ENCODE assay signal across 14 cellular contexts in genomic region chr7:16652888-16653287, GRCh38. TPM values are rescaled to one million over a fixed set of nuclear protein-coding genes. Genes with fewer than 3 reads are reported as not detected.
DNase-seq lines count a peak whose midpoint lies in the region; ATAC-seq and TF ChIP-seq lines count a peak whose summit lies in the region.
"Had no signal": no experiment of that assay in that cellular context is flagged by ENCODE, and none has a peak within 500 bp of the region (broad histone marks: within the 10 kb centered on the region; RNA-seq: fewer than 3 reads in every experiment).

No MANE protein-coding gene starts in this region.

- POLR2A ChIA-PET in RWPE1 (lab: Yijun Ruan, JAX; ENCODE audit: low non-redundant PET) = no interaction called here
- POLR2A ChIA-PET in activated CD4-positive, alpha-beta T cell treated with anti-CD3 and anti-CD28 coated beads, Interleukin-2, amount 10 ng/mL, durations not matched to agents 7 days and 5 days (lab: Charles Lee) = no interaction called here

- H3K9me3 ChIP-seq in lung (ENCODE audit: control insufficient read depth in 2 of 2, insufficient read depth in 1 of 2, low read length in 1 of 2) = no peaks in the 10 kb centered on the region
- H3K9me3 ChIP-seq: BLaER1 had no signal

- 63 to 64% methylated on average over 2 of the region's 2 CpGs for WGBS in lung, 2 donors

- no peaks in the 10 kb centered on the region for H3K27me3 ChIP-seq in lung (ENCODE audit: control insufficient read depth, insufficient read depth)
- H3K27me3 ChIP-seq: BLaER1 had no signal

- no peak overlapping the region for H3K27ac Mint-ChIP-seq in activated CD4-positive, alpha-beta T cell treated with anti-CD3 and anti-CD28 coated beads, Interleukin-2, amount 10 ng/mL, durations not matched to agents 7 days and 5 days
- H3K27ac Mint-ChIP-seq: stimulated activated naive B cell treated with anti-CD40 and anti-IgM and Interleukin-4, amounts not matched to agents 10 μg/mL and 1 μg/mL and 100 μg/mL, for 72 hours had no signal

- DNase-seq in DMS153 treated with DMSO at 0.1 percent for 48 hours (lab: John Stamatoyannopoulos, UW; ENCODE audit: unreplicated experiment) (peak; percentile 33), NCI-H1105 treated with DMSO at 0.1 percent for 48 hours (lab: John Stamatoyannopoulos, UW) (peak; percentile 98), RWPE1 (ENCODE audit: low spot score) (peak; percentile 62), lung (ENCODE audit: low spot score) (peak; percentile 53), cortex of kidney (lab: John Stamatoyannopoulos, UW) (no peak)
- DNase-seq in activated CD4-positive, CD25-positive, alpha-beta regulatory T cell treated with anti-CD3 and anti-CD28 coated beads, Interleukin-2, amount 50 U/mL, for 72 hours = no peak
- DNase-seq in stimulated activated CD4-positive, alpha-beta T cell treated with anti-CD3 and anti-CD28 coated beads, Interleukin-2, amount 100 ng/mL, for 24 hours = no peak
- DNase-seq in activated CD4-positive, alpha-beta T cell treated with anti-CD3 and anti-CD28 coated beads, Interleukin-2, amount 10 ng/mL, durations not matched to agents 7 days and 5 days = no peak
- DNase-seq: activated CD8-positive, alpha-beta memory T cell treated with anti-CD3 and anti-CD28 coated beads, Interleukin-2, amount 50 U/mL, for 48 hours; amniotic stem cell; nucleus accumbens; stimulated activated CD4-positive, alpha-beta T cell treated with anti-CD3 and anti-CD28 coated beads, Interleukin-1b, Interleukin-23, amount 100 ng/mL, for 48 hours; stimulated activated naive B cell treated with anti-CD40 and anti-IgM and Interleukin-4, amounts not matched to agents 10 μg/mL and 1 μg/mL and 100 μg/mL, for 72 hours had no signal

- no peaks in the 10 kb centered on the region for H3K36me3 ChIP-seq in lung (ENCODE audit: control insufficient read depth in 2 of 2, insufficient read depth in 2 of 2, low read length in 2 of 2)

- ATAC-seq in lung (ENCODE audit: insufficient read depth, low FRiP score) = no peak
- ATAC-seq: stimulated activated naive B cell treated with anti-CD40 and anti-IgM and Interleukin-4, amounts not matched to agents 10 μg/mL and 1 μg/mL and 100 μg/mL, for 72 hours had no signal

- no peaks in the 10 kb centered on the region for H3K9me3 Mint-ChIP-seq in activated CD4-positive, alpha-beta T cell treated with anti-CD3 and anti-CD28 coated beads, Interleukin-2, amount 10 ng/mL, durations not matched to agents 7 days and 5 days
- H3K9me3 Mint-ChIP-seq: stimulated activated naive B cell treated with anti-CD40 and anti-IgM and Interleukin-4, amounts not matched to agents 10 μg/mL and 1 μg/mL and 100 μg/mL, for 72 hours had no signal

- H3K4me3 ChIP-seq in lung = no peak overlapping the region
- H3K4me3 ChIP-seq: BLaER1 had no signal

- H3K27me3 Mint-ChIP-seq in activated CD4-positive, alpha-beta T cell treated with anti-CD3 and anti-CD28 coated beads, Interleukin-2, amount 10 ng/mL, durations not matched to agents 7 days and 5 days = no peaks in the 10 kb centered on the region
- H3K27me3 Mint-ChIP-seq: stimulated activated naive B cell treated with anti-CD40 and anti-IgM and Interleukin-4, amounts not matched to agents 10 μg/mL and 1 μg/mL and 100 μg/mL, for 72 hours had no signal

- H3K4me3 Mint-ChIP-seq in activated CD4-positive, alpha-beta T cell treated with anti-CD3 and anti-CD28 coated beads, Interleukin-2, amount 10 ng/mL, durations not matched to agents 7 days and 5 days = no peak overlapping the region
- H3K4me3 Mint-ChIP-seq: stimulated activated naive B cell treated with anti-CD40 and anti-IgM and Interleukin-4, amounts not matched to agents 10 μg/mL and 1 μg/mL and 100 μg/mL, for 72 hours had no signal

- peaks cover 4 to 28% of the 10 kb centered on the region in 2 donors for H3K4me1 ChIP-seq in lung (ENCODE audit: control insufficient read depth in 2 of 2, insufficient read depth in 2 of 2, low read length in 2 of 2)

- peaks cover 29% of the 10 kb centered on the region for H3K36me3 Mint-ChIP-seq in activated CD4-positive, alpha-beta T cell treated with anti-CD3 and anti-CD28 coated beads, Interleukin-2, amount 10 ng/mL, durations not matched to agents 7 days and 5 days (ENCODE audit: low read depth)

- peak overlapping the region; percentile 72 for H3K27ac ChIP-seq in RWPE1
- peak overlapping the region in 1 of 2 donors; percentile 63 for H3K27ac ChIP-seq in lung (ENCODE audit: low read depth in 1 of 2, low read length in 1 of 2)
- H3K27ac ChIP-seq: BLaER1 had no signal

- peaks cover 49% of the 10 kb centered on the region for H3K4me1 Mint-ChIP-seq in activated CD4-positive, alpha-beta T cell treated with anti-CD3 and anti-CD28 coated beads, Interleukin-2, amount 10 ng/mL, durations not matched to agents 7 days and 5 days

- TF ChIP-seq CTCF in RWPE1 (conservative IDR thresholded peaks at IDR 0.05; ENCODE audit: low read depth) = no peak
- no peak for TF ChIP-seq CTCF in lung (IDR thresholded peaks at IDR 0.05; ENCODE audit: control extremely low read depth, extremely low read depth)

- CTCF ChIA-PET in RWPE1 (lab: Yijun Ruan, JAX) = interaction anchor here (1.0 kb wide), 1 partner anchor 15 kb away, joined by 3 read pairs; no protein-coding TSS in a partner anchor
- CTCF ChIA-PET in activated CD4-positive, alpha-beta T cell treated with anti-CD3 and anti-CD28 coated beads, Interleukin-2, amount 10 ng/mL, durations not matched to agents 7 days and 5 days (lab: Charles Lee) = no interaction called here

RNA-seq across cellular contexts. Expression of gene BZW2, which starts 6.9 kb away (rescaled TPM):
- 10 to 100 TPM; 44.3 to 47.9 TPM for total RNA-seq in lung
- polyA plus RNA-seq in lung = 10 to 100 TPM; 32.4 to 53.7 TPM
- 10 to 100 TPM; 51.3 to 61.2 TPM for total RNA-seq in activated CD4-positive, alpha-beta T cell treated with anti-CD3 and anti-CD28 coated beads, Interleukin-2, amount 10 ng/mL, durations not matched to agents 7 days and 5 days

RNA-seq across cellular contexts. Expression of gene ANKMY2, which starts 7.3 kb away (rescaled TPM):
- total RNA-seq in lung = 10 to 100 TPM; 13.5 to 26.2 TPM
- polyA plus RNA-seq in lung = 1 to 10 TPM; 4.9 to 6.0 TPM
- total RNA-seq in activated CD4-positive, alpha-beta T cell treated with anti-CD3 and anti-CD28 coated beads, Interleukin-2, amount 10 ng/mL, durations not matched to agents 7 days and 5 days = 10 to 100 TPM in 1 of 2 experiments, 1 to 10 TPM in 1; 9.8 to 10.3 TPM

Comparison
In these comparisons a context has a peak if more than half of its experiments do, and no peak if none do; other contexts are left out.
1. DNase-seq: peak in DMS153 treated with DMSO at 0.1 percent for 48 hours (single experiment), NCI-H1105 treated with DMSO at 0.1 percent for 48 hours (single experiment), RWPE1 (single experiment) and lung (single experiment); none in activated CD4-positive, CD25-positive, alpha-beta regulatory T cell treated with anti-CD3 and anti-CD28 coated beads, Interleukin-2, amount 50 U/mL, for 72 hours (single experiment), stimulated activated CD4-positive, alpha-beta T cell treated with anti-CD3 and anti-CD28 coated beads, Interleukin-2, amount 100 ng/mL, for 24 hours (0 of 2), activated CD4-positive, alpha-beta T cell treated with anti-CD3 and anti-CD28 coated beads, Interleukin-2, amount 10 ng/mL, durations not matched to agents 7 days and 5 days (single experiment) and cortex of kidney (single experiment).